In the genomic region with DNA sequence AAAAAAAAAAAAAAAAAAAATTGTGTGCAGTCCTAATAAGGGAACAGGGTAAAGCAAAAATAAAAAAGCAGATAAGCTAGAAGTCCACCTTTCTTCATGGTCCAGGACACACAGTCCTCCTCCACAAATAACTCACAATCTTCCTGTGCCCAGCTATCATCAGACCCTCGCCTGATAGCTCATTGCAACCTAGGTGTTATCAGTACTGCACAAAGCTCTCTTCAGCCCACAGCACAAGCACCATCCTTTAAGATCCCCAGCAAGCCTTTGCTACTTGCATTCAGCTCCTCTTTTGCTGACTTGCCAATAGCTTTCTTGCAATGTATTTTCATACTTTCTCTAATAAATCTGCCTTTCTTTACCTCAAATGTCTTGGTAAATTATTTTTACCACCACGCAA, we compare ENCODE assay signal across 1 cellular context.
TF ChIP-seq lines count a peak whose summit lies in the region.

No MANE protein-coding gene starts in this region.

TF ChIP-seq in K562, 482 proteins besides CTCF, POLR2A, EP300 and RAD21 (continues in another document):
- TF ChIP-seq GATA2 (CRISPR knock-in tag; IDR thresholded peaks at IDR 0.05) (0 out of 2 replicates have a peak, but pooled peaks have one; percentile 36), CREB1 (IDR thresholded peaks at IDR 0.05) (peak; percentile 61; the same call in 1 of the 2 replicates), CREB1 (CRISPR knock-in tag; IDR thresholded peaks at IDR 0.05) (no peak), SMARCA4 (IDR thresholded peaks at IDR 0.05) (peak; percentile 84), CTBP1 (IDR thresholded peaks at IDR 0.05; ENCODE audit: borderline replicate concordance) (peak; percentile 73; the same call in 1 of the 2 replicates), EP400 (IDR thresholded peaks at IDR 0.05) (peak; percentile 18; the same call in 1 of the 2 replicates), SMAD4 (CRISPR knock-in tag; conservative IDR thresholded peaks at IDR 0.05) (peak; percentile 33; the same call in 1 of the 2 replicates), RBM14 (IDR thresholded peaks at IDR 0.05; ENCODE audit: borderline replicate concordance, insufficient read depth, low read depth, low read length) (no peak), TRIM24 (IDR thresholded peaks at IDR 0.05) (peak; percentile 74 to 87; a peak in 3 of 4 replicates), RNF2 (IDR thresholded peaks at IDR 0.05) (peak; percentile 47; the same call in 1 of the 2 replicates), MTA2 (IDR thresholded peaks at IDR 0.05; ENCODE audit: low read depth) (peak; percentile 76), MEF2D (tag; conservative IDR thresholded peaks at IDR 0.05; ENCODE audit: low read depth) (no peak), MAFG (tag; conservative IDR thresholded peaks at IDR 0.05) (peak; percentile 57), C11orf30 (IDR thresholded peaks at IDR 0.05; ENCODE audit: low read depth) (peak; percentile 81), DPF2 (IDR thresholded peaks at IDR 0.05) (peak; percentile 91), DMBX1 (CRISPR knock-in tag; IDR thresholded peaks at IDR 0.05; ENCODE audit: borderline replicate concordance) (0 out of 2 replicates have a peak, but pooled peaks have one; percentile 43), FOXM1 (IDR thresholded peaks at IDR 0.05; ENCODE audit: low read depth) (peak; percentile 49; the same call in 1 of the 2 replicates), FOXM1 (CRISPR knock-in tag; IDR thresholded peaks at IDR 0.05; ENCODE audit: low read depth) (no peak), LCOR (CRISPR knock-in tag; IDR thresholded peaks at IDR 0.05) (peak; percentile 57; the same call in 1 of the 2 replicates), SIN3A (IDR thresholded peaks at IDR 0.05; ENCODE audit: borderline replicate concordance in 2 of 2, control insufficient read depth in 1 of 2, low read depth in 2 of 2, low read length in 2 of 2) (no peak), TOE1 (IDR thresholded peaks at IDR 0.05; ENCODE audit: borderline replicate concordance) (no peak), TOE1 (CRISPR knock-in tag; IDR thresholded peaks at IDR 0.05; ENCODE audit: borderline replicate concordance, low read depth) (no peak), TBL1XR1 (IDR thresholded peaks at IDR 0.05; ENCODE audit: low read length in 2 of 2) (peak in 1 of 2 experiments; percentile 20; a peak in 1 of 4 replicates), ZNF384 (IDR thresholded peaks at IDR 0.05; ENCODE audit: low read depth, low read length) (peak; percentile 18; the same call in 1 of the 2 replicates), SMAD1 (IDR thresholded peaks at IDR 0.05; ENCODE audit: low read depth, low read length, partially characterized antibody) (no peak), TAL1 (IDR thresholded peaks at IDR 0.05) (peak; percentile 84; the same call in 1 of the 2 replicates), PRMT5 (CRISPR knock-in tag; IDR thresholded peaks at IDR 0.05) (no peak), TEAD1 (CRISPR knock-in tag; IDR thresholded peaks at IDR 0.05) (peak in 1 of 2 experiments; percentile 62; a peak in 1 of 4 replicates), TEAD4 (IDR thresholded peaks at IDR 0.05; ENCODE audit: low read length) (peak; percentile 94), TEAD4 (CRISPR knock-in tag; IDR thresholded peaks at IDR 0.05; ENCODE audit: borderline replicate concordance) (no peak), POLR2H (tag; IDR thresholded peaks at IDR 0.05; ENCODE audit: low read depth) (no peak), ARID1B (IDR thresholded peaks at IDR 0.05) (peak; percentile 93), RCOR1 (IDR thresholded peaks at IDR 0.05; ENCODE audit: borderline replicate concordance in 1 of 2, low read depth in 2 of 2, low read length in 2 of 2) (peak in 1 of 2 experiments; percentile 86; a peak in 2 of 4 replicates), MBD2 (IDR thresholded peaks at IDR 0.05; ENCODE audit: borderline replicate concordance, low read depth) (0 out of 2 replicates have a peak, but pooled peaks have one; percentile 11), HDAC1 (IDR thresholded peaks at IDR 0.05) (peak in 1 of 2 experiments; percentile 65; a peak in 1 of 4 replicates), HNRNPL (IDR thresholded peaks at IDR 0.05; ENCODE audit: low read depth, low read length) (no peak), MEIS2 (IDR thresholded peaks at IDR 0.05; ENCODE audit: partially characterized antibody) (peak; percentile 12), JUND (IDR thresholded peaks at IDR 0.05; ENCODE audit: borderline replicate concordance, low read depth, low read length) (peak; percentile 8; the same call in 1 of the 2 replicates), JUND (tag; IDR thresholded peaks at IDR 0.05; ENCODE audit: borderline replicate concordance, low read depth, low read length) (0 out of 3 replicates have a peak, but pooled peaks have one; percentile 13), CBFA2T2 (conservative IDR thresholded peaks at IDR 0.05) (peak; percentile 92), STAT5A (IDR thresholded peaks at IDR 0.05; ENCODE audit: borderline replicate concordance, low read length) (peak; percentile 82; the same call in 1 of the 2 replicates), TCF3 (CRISPR knock-in tag; IDR thresholded peaks at IDR 0.05) (peak; percentile 93), MTA3 (IDR thresholded peaks at IDR 0.05; ENCODE audit: borderline replicate concordance) (no peak), HDAC2 (IDR thresholded peaks at IDR 0.05) (0 out of 2 replicates have a peak, but pooled peaks have one; percentile 21), PML (IDR thresholded peaks at IDR 0.05; ENCODE audit: low read length) (peak; percentile 76), CC2D1A (IDR thresholded peaks at IDR 0.05) (peak; percentile 39; the same call in 1 of the 2 replicates), KDM1A (IDR thresholded peaks at IDR 0.05) (peak; percentile 47 to 62; a peak in 2 of 4 replicates), NFIC (IDR thresholded peaks at IDR 0.05) (peak; percentile 74), SMARCE1 (IDR thresholded peaks at IDR 0.05) (peak; percentile 72; the same call in 1 of the 2 replicates), POLR2AphosphoS5 (IDR thresholded peaks at IDR 0.05; ENCODE audit: control insufficient read depth, insufficient read depth, low read depth, low read length) (peak; percentile 91), TAF1 (IDR thresholded peaks at IDR 0.05; ENCODE audit: control insufficient read depth, extremely low read depth, insufficient read depth, low read length, severe bottlenecking) (peak; percentile 19), ZNF583 (CRISPR knock-in tag; IDR thresholded peaks at IDR 0.05) (no peak), HDAC3 (IDR thresholded peaks at IDR 0.05; ENCODE audit: borderline replicate concordance, partially characterized antibody) (peak; percentile 53), CREM (IDR thresholded peaks at IDR 0.05; ENCODE audit: low read depth) (peak; percentile 55; the same call in 1 of the 2 replicates), CBFA2T3 (IDR thresholded peaks at IDR 0.05) (peak; percentile 97), NCOR1 (IDR thresholded peaks at IDR 0.05) (peak; percentile 89), SOX6 (IDR thresholded peaks at IDR 0.05) (peak; percentile 67; the same call in 1 of the 2 replicates), BCOR (IDR thresholded peaks at IDR 0.05) (no peak; the same call in 1 of the 2 replicates), NKRF (IDR thresholded peaks at IDR 0.05; ENCODE audit: borderline replicate concordance) (0 out of 2 replicates have a peak, but pooled peaks have one; percentile 13), ZEB2 (IDR thresholded peaks at IDR 0.05) (peak; percentile 81; the same call in 1 of the 2 replicates)
- TF ChIP-seq, protein P1, sequence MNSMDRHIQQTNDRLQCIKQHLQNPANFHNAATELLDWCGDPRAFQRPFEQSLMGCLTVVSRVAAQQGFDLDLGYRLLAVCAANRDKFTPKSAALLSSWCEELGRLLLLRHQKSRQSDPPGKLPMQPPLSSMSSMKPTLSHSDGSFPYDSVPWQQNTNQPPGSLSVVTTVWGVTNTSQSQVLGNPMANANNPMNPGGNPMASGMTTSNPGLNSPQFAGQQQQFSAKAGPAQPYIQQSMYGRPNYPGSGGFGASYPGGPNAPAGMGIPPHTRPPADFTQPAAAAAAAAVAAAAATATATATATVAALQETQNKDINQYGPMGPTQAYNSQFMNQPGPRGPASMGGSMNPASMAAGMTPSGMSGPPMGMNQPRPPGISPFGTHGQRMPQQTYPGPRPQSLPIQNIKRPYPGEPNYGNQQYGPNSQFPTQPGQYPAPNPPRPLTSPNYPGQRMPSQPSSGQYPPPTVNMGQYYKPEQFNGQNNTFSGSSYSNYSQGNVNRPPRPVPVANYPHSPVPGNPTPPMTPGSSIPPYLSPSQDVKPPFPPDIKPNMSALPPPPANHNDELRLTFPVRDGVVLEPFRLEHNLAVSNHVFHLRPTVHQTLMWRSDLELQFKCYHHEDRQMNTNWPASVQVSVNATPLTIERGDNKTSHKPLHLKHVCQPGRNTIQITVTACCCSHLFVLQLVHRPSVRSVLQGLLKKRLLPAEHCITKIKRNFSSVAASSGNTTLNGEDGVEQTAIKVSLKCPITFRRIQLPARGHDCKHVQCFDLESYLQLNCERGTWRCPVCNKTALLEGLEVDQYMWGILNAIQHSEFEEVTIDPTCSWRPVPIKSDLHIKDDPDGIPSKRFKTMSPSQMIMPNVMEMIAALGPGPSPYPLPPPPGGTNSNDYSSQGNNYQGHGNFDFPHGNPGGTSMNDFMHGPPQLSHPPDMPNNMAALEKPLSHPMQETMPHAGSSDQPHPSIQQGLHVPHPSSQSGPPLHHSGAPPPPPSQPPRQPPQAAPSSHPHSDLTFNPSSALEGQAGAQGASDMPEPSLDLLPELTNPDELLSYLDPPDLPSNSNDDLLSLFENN (IDR thresholded peaks at IDR 0.05; ENCODE audit: low read depth in 2 of 2, low read length in 2 of 2), result peak in 1 of 2 experiments; percentile 31; a peak in 1 of 4 replicates
- TF ChIP-seq, protein P2, sequence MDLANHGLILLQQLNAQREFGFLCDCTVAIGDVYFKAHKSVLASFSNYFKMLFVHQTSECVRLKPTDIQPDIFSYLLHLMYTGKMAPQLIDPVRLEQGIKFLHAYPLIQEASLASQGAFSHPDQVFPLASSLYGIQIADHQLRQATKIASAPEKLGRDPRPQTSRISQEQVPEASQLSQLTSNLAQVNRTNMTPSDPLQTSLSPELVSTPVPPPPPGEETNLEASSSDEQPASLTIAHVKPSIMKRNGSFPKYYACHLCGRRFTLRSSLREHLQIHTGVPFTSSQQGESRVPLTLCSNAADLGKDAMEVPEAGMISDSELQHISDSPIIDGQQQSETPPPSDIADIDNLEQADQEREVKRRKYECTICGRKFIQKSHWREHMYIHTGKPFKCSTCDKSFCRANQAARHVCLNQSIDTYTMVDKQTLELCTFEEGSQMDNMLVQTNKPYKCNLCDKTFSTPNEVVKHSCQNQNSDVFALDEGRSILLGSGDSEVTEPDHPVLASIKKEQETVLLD (IDR thresholded peaks at IDR 0.05), result peak; percentile 69
- TF ChIP-seq, protein P3, sequence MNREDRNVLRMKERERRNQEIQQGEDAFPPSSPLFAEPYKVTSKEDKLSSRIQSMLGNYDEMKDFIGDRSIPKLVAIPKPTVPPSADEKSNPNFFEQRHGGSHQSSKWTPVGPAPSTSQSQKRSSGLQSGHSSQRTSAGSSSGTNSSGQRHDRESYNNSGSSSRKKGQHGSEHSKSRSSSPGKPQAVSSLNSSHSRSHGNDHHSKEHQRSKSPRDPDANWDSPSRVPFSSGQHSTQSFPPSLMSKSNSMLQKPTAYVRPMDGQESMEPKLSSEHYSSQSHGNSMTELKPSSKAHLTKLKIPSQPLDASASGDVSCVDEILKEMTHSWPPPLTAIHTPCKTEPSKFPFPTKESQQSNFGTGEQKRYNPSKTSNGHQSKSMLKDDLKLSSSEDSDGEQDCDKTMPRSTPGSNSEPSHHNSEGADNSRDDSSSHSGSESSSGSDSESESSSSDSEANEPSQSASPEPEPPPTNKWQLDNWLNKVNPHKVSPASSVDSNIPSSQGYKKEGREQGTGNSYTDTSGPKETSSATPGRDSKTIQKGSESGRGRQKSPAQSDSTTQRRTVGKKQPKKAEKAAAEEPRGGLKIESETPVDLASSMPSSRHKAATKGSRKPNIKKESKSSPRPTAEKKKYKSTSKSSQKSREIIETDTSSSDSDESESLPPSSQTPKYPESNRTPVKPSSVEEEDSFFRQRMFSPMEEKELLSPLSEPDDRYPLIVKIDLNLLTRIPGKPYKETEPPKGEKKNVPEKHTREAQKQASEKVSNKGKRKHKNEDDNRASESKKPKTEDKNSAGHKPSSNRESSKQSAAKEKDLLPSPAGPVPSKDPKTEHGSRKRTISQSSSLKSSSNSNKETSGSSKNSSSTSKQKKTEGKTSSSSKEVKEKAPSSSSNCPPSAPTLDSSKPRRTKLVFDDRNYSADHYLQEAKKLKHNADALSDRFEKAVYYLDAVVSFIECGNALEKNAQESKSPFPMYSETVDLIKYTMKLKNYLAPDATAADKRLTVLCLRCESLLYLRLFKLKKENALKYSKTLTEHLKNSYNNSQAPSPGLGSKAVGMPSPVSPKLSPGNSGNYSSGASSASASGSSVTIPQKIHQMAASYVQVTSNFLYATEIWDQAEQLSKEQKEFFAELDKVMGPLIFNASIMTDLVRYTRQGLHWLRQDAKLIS (CRISPR knock-in tag; IDR thresholded peaks at IDR 0.05), result peak; percentile 43; the same call in 1 of the 2 replicates
- TF ChIP-seq, protein P4, sequence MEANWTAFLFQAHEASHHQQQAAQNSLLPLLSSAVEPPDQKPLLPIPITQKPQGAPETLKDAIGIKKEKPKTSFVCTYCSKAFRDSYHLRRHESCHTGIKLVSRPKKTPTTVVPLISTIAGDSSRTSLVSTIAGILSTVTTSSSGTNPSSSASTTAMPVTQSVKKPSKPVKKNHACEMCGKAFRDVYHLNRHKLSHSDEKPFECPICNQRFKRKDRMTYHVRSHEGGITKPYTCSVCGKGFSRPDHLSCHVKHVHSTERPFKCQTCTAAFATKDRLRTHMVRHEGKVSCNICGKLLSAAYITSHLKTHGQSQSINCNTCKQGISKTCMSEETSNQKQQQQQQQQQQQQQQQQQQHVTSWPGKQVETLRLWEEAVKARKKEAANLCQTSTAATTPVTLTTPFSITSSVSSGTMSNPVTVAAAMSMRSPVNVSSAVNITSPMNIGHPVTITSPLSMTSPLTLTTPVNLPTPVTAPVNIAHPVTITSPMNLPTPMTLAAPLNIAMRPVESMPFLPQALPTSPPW (CRISPR knock-in tag; IDR thresholded peaks at IDR 0.05), result 0 out of 2 replicates have a peak, but pooled peaks have one; percentile 3
